In genomic region chr1:33270808-33271465, GRCh38 we compare ENCODE assay signal across 19 cellular contexts. TPM values are rescaled to one million over a fixed set of nuclear protein-coding genes. Genes with fewer than 3 reads are reported as not detected.
"Had no signal": no experiment of that assay in that cellular context is flagged by ENCODE, and none has a peak within 500 bp of the region (broad histone marks: within the 10 kb centered on the region; RNA-seq: fewer than 3 reads in every experiment).

No MANE protein-coding gene starts in this region.

- ATAC-seq: heart right ventricle, left lobe of liver had no signal

- FAIRE-seq: colon, frontal cortex had no signal

- H3K27me3 Mint-ChIP-seq: stimulated activated naive CD8-positive, alpha-beta T cell treated with anti-CD3 and anti-CD28 coated beads, Interleukin-15, Interleukin-2, amounts not matched to agents 100 ng/mL and 50 ng/mL, for 24 hours had no signal

- DNase-seq: activated CD4-positive, alpha-beta T cell treated with anti-CD3 and anti-CD28 coated beads for 48 hours; activated CD8-positive, alpha-beta memory T cell treated with anti-CD3 and anti-CD28 coated beads for 24 hours; activated naive CD4-positive, alpha-beta T cell treated with anti-CD3 and anti-CD28 coated beads, Interleukin-2, amount 50 U/mL, for 16 hours; amygdala; effector CD4-positive, alpha-beta T cell; heart right ventricle; islet precursor cell; mesenchymal stem cell; occipital lobe; stimulated activated CD4-positive, alpha-beta T cell treated with anti-CD3 and anti-CD28 coated beads, Interleukin-2, amount 100 ng/mL, for 48 hours; uterus; WERI-Rb-1 had no signal

- H3K9me3 Mint-ChIP-seq: stimulated activated naive CD8-positive, alpha-beta T cell treated with anti-CD3 and anti-CD28 coated beads, Interleukin-15, Interleukin-2, amounts not matched to agents 100 ng/mL and 50 ng/mL, for 24 hours had no signal

- H3K27ac Mint-ChIP-seq: stimulated activated naive CD8-positive, alpha-beta T cell treated with anti-CD3 and anti-CD28 coated beads, Interleukin-15, Interleukin-2, amounts not matched to agents 100 ng/mL and 50 ng/mL, for 24 hours had no signal

- H3K4me3 Mint-ChIP-seq: stimulated activated naive CD8-positive, alpha-beta T cell treated with anti-CD3 and anti-CD28 coated beads, Interleukin-15, Interleukin-2, amounts not matched to agents 100 ng/mL and 50 ng/mL, for 24 hours had no signal

RNA-seq across cellular contexts. Expression of gene A3GALT2, which starts 50.0 kb away (rescaled TPM):
- total RNA-seq: bronchial epithelial cell, fibroblast of lung, frontal cortex, left lobe of liver, occipital lobe, SJSA1 had no signal
